Comparison of ENCODE assay signal across 21 cellular contexts in genomic region chr15:83956887-83957286, GRCh38.
"Had no signal": no experiment of that assay in that cellular context is flagged by ENCODE, and none has a peak within 500 bp of the region (broad histone marks: within the 10 kb centered on the region; RNA-seq: fewer than 3 reads in every experiment).

No MANE protein-coding gene starts in this region.

- H3K4me3 ChIP-seq: coronary artery, dorsolateral prefrontal cortex, esophagus muscularis mucosa, gastroesophageal sphincter, heart left ventricle, left lung, lower lobe of right lung had no signal

- H3K27me3 ChIP-seq: dorsolateral prefrontal cortex, esophagus muscularis mucosa, foreskin keratinocyte, gastroesophageal sphincter, heart left ventricle, left lung had no signal

- DNase-seq: dermis blood vessel endothelial cell; dorsolateral prefrontal cortex; effector CD4-positive, alpha-beta T cell; effector memory CD4-positive, alpha-beta T cell; foreskin keratinocyte; heart left ventricle; hippocampal formation; left cardiac atrium; left lung; left ventricle myocardium superior; lower lobe of right lung; mesenchymal stem cell; midbrain had no signal

- H3K9me3 ChIP-seq: esophagus muscularis mucosa, gastroesophageal sphincter, left lung, lower lobe of right lung had no signal

- H3K4me1 ChIP-seq: esophagus muscularis mucosa, foreskin keratinocyte, gastroesophageal sphincter, heart left ventricle, left lung, lower lobe of right lung had no signal

- H3K27ac ChIP-seq: coronary artery, dorsolateral prefrontal cortex, esophagus muscularis mucosa, foreskin keratinocyte, gastroesophageal sphincter, left lung, lower lobe of right lung had no signal

- ATAC-seq: foreskin keratinocyte, gastroesophageal sphincter, heart left ventricle, left cardiac atrium, left lung, left ventricle myocardium superior, lower lobe of right lung had no signal

- H3K36me3 ChIP-seq: left lung, lower lobe of right lung had no signal

- FAIRE-seq: colon, endothelial cell of umbilical vein, frontal cortex, islet of Langerhans, keratinocyte had no signal
